ENCODE assay signal across 13 cellular contexts in genomic region chr4:6696611-6697010, GRCh38. TPM values are rescaled to one million over a fixed set of nuclear protein-coding genes. Genes with fewer than 3 reads are reported as not detected.
DNase-seq lines count a peak whose midpoint lies in the region; ATAC-seq and TF ChIP-seq lines count a peak whose summit lies in the region.
"Had no signal": no experiment of that assay in that cellular context is flagged by ENCODE, and none has a peak within 500 bp of the region (broad histone marks: within the 10 kb centered on the region; RNA-seq: fewer than 3 reads in every experiment).

No MANE protein-coding gene starts in this region.

- no peaks in the 10 kb centered on the region for H3K9me3 Mint-ChIP-seq in activated T-helper 17 cell treated with anti-CD3 and anti-CD28 coated beads, Interleukin-2, amount 50 U/mL, for 72 hours
- H3K9me3 Mint-ChIP-seq in stimulated activated naive CD8-positive, alpha-beta T cell treated with anti-CD3 and anti-CD28 coated beads, Interleukin-15, amount 100 ng/mL, for 72 hours, result no peaks in the 10 kb centered on the region
- H3K9me3 Mint-ChIP-seq: IgD-negative memory B cell had no signal

- H3K4me3 ChIP-seq in hepatocyte, result no peak overlapping the region

- peak overlapping the region; percentile 87 for H3K27ac Mint-ChIP-seq in activated T-helper 17 cell treated with anti-CD3 and anti-CD28 coated beads, Interleukin-2, amount 50 U/mL, for 72 hours
- H3K27ac Mint-ChIP-seq in stimulated activated naive CD8-positive, alpha-beta T cell treated with anti-CD3 and anti-CD28 coated beads, Interleukin-15, amount 100 ng/mL, for 72 hours, result peak overlapping the region; percentile 97 to 99

- no peak for DNase-seq in activated CD4-positive, CD25-positive, alpha-beta regulatory T cell treated with anti-CD3 and anti-CD28 coated beads, Interleukin-2, amount 50 U/mL, for 72 hours
- no peak for DNase-seq in hepatocyte (ENCODE audit: low spot score)
- DNase-seq in stimulated activated naive CD8-positive, alpha-beta T cell treated with anti-CD3 and anti-CD28 coated beads, Interleukin-15, amount 100 ng/mL, for 72 hours, result no peak
- no peak for DNase-seq in OCI-M2 (lab: John Stamatoyannopoulos, UW; ENCODE audit: unreplicated experiment)
- DNase-seq in T1000 (lab: John Stamatoyannopoulos, UW), result no peak
- DNase-seq in stimulated activated naive CD4-positive, alpha-beta T cell (lab: John Stamatoyannopoulos, UW), result no peak
- DNase-seq: ACHN; effector CD8-positive, alpha-beta T cell; NCI-H446; posterior cingulate gyrus had no signal

- H3K4me2 ChIP-seq in hepatocyte, result peak overlapping the region; percentile 63

- peaks cover 45% of the 10 kb centered on the region for H3K79me2 ChIP-seq in hepatocyte

- H3K27me3 ChIP-seq in hepatocyte, result no peaks in the 10 kb centered on the region

- peaks cover 49% of the 10 kb centered on the region for H3K4me1 Mint-ChIP-seq in activated T-helper 17 cell treated with anti-CD3 and anti-CD28 coated beads, Interleukin-2, amount 50 U/mL, for 72 hours
- H3K4me1 Mint-ChIP-seq in stimulated activated naive CD8-positive, alpha-beta T cell treated with anti-CD3 and anti-CD28 coated beads, Interleukin-15, amount 100 ng/mL, for 72 hours, result peaks cover 75% of the 10 kb centered on the region

- peak; percentile 54 to 59 for ATAC-seq in activated CD4-positive, CD25-positive, alpha-beta regulatory T cell treated with anti-CD3 and anti-CD28 coated beads, Interleukin-2, amount 50 U/mL, for 24 hours
- peak; percentile 70 for ATAC-seq in activated T-helper 17 cell treated with anti-CD3 and anti-CD28 coated beads, Interleukin-2, amount 50 U/mL, for 72 hours (replicated peaks)
- ATAC-seq in stimulated activated naive CD8-positive, alpha-beta T cell treated with anti-CD3 and anti-CD28 coated beads, Interleukin-15, amount 100 ng/mL, for 72 hours, result peak; percentile 56

- H3K36me3 ChIP-seq in hepatocyte (replicated peaks; ENCODE audit: insufficient read depth, low read depth), result no peaks in the 10 kb centered on the region

- H3K4me3 Mint-ChIP-seq in activated T-helper 17 cell treated with anti-CD3 and anti-CD28 coated beads, Interleukin-2, amount 50 U/mL, for 72 hours, result peak overlapping the region; percentile 81
- H3K4me3 Mint-ChIP-seq in stimulated activated naive CD8-positive, alpha-beta T cell treated with anti-CD3 and anti-CD28 coated beads, Interleukin-15, amount 100 ng/mL, for 72 hours, result peak overlapping the region; percentile 72 to 81

- no peak for TF ChIP-seq CTCF in hepatocyte (IDR thresholded peaks at IDR 0.05; ENCODE audit: poor library complexity)

- WGBS in hepatocyte (ENCODE audit: low lambda C conversion rate, missing lambda C conversion rate), result 90% methylated on average over 8 of the region's 8 CpGs

- H3K27ac ChIP-seq in hepatocyte, result peak overlapping the region; percentile 93

- no peaks in the 10 kb centered on the region for H3K27me3 Mint-ChIP-seq in activated T-helper 17 cell treated with anti-CD3 and anti-CD28 coated beads, Interleukin-2, amount 50 U/mL, for 72 hours
- H3K27me3 Mint-ChIP-seq in stimulated activated naive CD8-positive, alpha-beta T cell treated with anti-CD3 and anti-CD28 coated beads, Interleukin-15, amount 100 ng/mL, for 72 hours, result no peaks in the 10 kb centered on the region
- H3K27me3 Mint-ChIP-seq: IgD-negative memory B cell had no signal

- no peaks in the 10 kb centered on the region for H3K9me2 ChIP-seq in hepatocyte (replicated peaks; ENCODE audit: insufficient read depth)

- H3K4me1 ChIP-seq in hepatocyte (ENCODE audit: insufficient read depth), result peaks cover 36% of the 10 kb centered on the region

- H3K36me3 Mint-ChIP-seq in activated T-helper 17 cell treated with anti-CD3 and anti-CD28 coated beads, Interleukin-2, amount 50 U/mL, for 72 hours (ENCODE audit: low read depth), result peaks cover 12% of the 10 kb centered on the region
- H3K36me3 Mint-ChIP-seq: IgD-negative memory B cell had no signal

- H4K20me1 ChIP-seq in hepatocyte (ENCODE audit: insufficient read depth, poor library complexity, severe bottlenecking), result no peaks in the 10 kb centered on the region

- no peak overlapping the region for H2AFZ ChIP-seq in hepatocyte

- no peaks in the 10 kb centered on the region for H3K9me3 ChIP-seq in hepatocyte (ENCODE audit: low read depth)

RNA-seq across cellular contexts. Expression of gene S100P, which starts 2.9 kb away (rescaled TPM):
- 1 to 10 TPM in 1 of 2 donors, under 1 TPM in 1; 0.87 to 2.5 TPM for total RNA-seq in activated T-helper 17 cell treated with anti-CD3 and anti-CD28 coated beads, Interleukin-2, amount 50 U/mL, for 72 hours
- total RNA-seq in hepatocyte, result 9.2 and 36.6 TPM in 2 replicates
- polyA plus RNA-seq in hepatocyte, result 51.6 and 99.1 TPM in 2 replicates
- polyA plus RNA-seq: IgD-negative memory B cell had no signal

RNA-seq across cellular contexts. Expression of gene MRFAP1L1, which starts 13.1 kb away (rescaled TPM):
- total RNA-seq in activated T-helper 17 cell treated with anti-CD3 and anti-CD28 coated beads, Interleukin-2, amount 50 U/mL, for 72 hours, result 10 to 100 TPM; 35.8 to 53.6 TPM
- 84.9 and 86.4 TPM in 2 replicates for total RNA-seq in hepatocyte
- polyA plus RNA-seq in hepatocyte, result 55.1 and 60.8 TPM in 2 replicates

RNA-seq across cellular contexts. Expression of gene BLOC1S4, which starts 19.4 kb away (rescaled TPM):
- 10 to 100 TPM; 15.9 to 17.7 TPM for total RNA-seq in activated T-helper 17 cell treated with anti-CD3 and anti-CD28 coated beads, Interleukin-2, amount 50 U/mL, for 72 hours
- total RNA-seq in hepatocyte, result 29.4 and 33.3 TPM in 2 replicates
- 50.1 and 60.0 TPM in 2 replicates for polyA plus RNA-seq in hepatocyte

RNA-seq across cellular contexts. Expression of gene MRFAP1, which starts 56.1 kb away (rescaled TPM):
- total RNA-seq in activated T-helper 17 cell treated with anti-CD3 and anti-CD28 coated beads, Interleukin-2, amount 50 U/mL, for 72 hours, result 10 to 100 TPM; 86.7 to 96.7 TPM
- total RNA-seq in hepatocyte, result 221 and 238 TPM in 2 replicates
- polyA plus RNA-seq in hepatocyte, result 225 and 256 TPM in 2 replicates
